Comparison of ENCODE assay signal across 1 cellular context in the genomic region with DNA sequence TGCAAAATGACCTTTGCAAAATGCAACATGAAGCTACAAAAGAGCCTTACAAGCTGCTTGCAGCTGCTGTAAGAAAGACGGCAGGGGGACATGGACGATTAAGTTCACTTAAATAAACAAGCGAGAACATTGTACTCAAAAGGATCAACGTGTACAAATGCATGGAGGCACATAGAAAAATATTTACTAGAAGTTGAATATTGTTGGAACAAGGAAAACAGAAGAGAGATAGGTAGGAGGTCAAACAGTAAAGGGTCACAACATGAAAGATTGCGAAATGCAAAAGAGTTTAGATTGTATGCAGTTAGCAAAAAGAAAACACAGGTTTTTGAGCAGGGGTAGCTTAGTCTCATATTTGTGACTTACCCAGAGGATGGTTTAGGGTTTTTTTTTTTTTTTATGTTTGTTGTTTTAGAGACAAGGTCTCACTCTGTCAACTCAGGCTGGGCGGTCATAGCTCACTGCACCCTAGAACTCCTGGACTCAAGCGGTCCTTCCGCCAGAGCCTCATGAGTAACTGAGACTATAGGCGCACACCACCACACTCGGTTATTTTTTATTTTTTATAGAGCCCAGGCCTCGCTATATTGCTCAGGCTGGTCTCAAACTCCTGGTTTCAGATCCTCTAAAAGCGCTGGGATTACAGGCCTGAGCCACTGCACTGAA.
TF ChIP-seq lines count a peak whose summit lies in the region.

No MANE protein-coding gene starts in this region.

TF ChIP-seq in HepG2, 621 proteins besides CTCF, POLR2A, EP300 and RAD21 (continued from another document):
- no peak for TF ChIP-seq ZNF10 (CRISPR knock-in tag; IDR thresholded peaks at IDR 0.05; ENCODE audit: borderline replicate concordance, low read depth)
- TF ChIP-seq SIX1 (CRISPR knock-in tag; IDR thresholded peaks at IDR 0.05; ENCODE audit: borderline replicate concordance) = no peak; the same call in 1 of the 2 replicates
- TF ChIP-seq NFIB (CRISPR knock-in tag; IDR thresholded peaks at IDR 0.05; ENCODE audit: borderline replicate concordance) = no peak
- TF ChIP-seq FOXA3 (CRISPR knock-in tag; IDR thresholded peaks at IDR 0.05) = peak; percentile 85
- no peak for TF ChIP-seq CBX5 (CRISPR knock-in tag; IDR thresholded peaks at IDR 0.05; ENCODE audit: borderline replicate concordance)
- TF ChIP-seq AHR (CRISPR knock-in tag; IDR thresholded peaks at IDR 0.05) = no peak
- TF ChIP-seq ATF1 (CRISPR knock-in tag; IDR thresholded peaks at IDR 0.05) = no peak
- TF ChIP-seq, protein P1, sequence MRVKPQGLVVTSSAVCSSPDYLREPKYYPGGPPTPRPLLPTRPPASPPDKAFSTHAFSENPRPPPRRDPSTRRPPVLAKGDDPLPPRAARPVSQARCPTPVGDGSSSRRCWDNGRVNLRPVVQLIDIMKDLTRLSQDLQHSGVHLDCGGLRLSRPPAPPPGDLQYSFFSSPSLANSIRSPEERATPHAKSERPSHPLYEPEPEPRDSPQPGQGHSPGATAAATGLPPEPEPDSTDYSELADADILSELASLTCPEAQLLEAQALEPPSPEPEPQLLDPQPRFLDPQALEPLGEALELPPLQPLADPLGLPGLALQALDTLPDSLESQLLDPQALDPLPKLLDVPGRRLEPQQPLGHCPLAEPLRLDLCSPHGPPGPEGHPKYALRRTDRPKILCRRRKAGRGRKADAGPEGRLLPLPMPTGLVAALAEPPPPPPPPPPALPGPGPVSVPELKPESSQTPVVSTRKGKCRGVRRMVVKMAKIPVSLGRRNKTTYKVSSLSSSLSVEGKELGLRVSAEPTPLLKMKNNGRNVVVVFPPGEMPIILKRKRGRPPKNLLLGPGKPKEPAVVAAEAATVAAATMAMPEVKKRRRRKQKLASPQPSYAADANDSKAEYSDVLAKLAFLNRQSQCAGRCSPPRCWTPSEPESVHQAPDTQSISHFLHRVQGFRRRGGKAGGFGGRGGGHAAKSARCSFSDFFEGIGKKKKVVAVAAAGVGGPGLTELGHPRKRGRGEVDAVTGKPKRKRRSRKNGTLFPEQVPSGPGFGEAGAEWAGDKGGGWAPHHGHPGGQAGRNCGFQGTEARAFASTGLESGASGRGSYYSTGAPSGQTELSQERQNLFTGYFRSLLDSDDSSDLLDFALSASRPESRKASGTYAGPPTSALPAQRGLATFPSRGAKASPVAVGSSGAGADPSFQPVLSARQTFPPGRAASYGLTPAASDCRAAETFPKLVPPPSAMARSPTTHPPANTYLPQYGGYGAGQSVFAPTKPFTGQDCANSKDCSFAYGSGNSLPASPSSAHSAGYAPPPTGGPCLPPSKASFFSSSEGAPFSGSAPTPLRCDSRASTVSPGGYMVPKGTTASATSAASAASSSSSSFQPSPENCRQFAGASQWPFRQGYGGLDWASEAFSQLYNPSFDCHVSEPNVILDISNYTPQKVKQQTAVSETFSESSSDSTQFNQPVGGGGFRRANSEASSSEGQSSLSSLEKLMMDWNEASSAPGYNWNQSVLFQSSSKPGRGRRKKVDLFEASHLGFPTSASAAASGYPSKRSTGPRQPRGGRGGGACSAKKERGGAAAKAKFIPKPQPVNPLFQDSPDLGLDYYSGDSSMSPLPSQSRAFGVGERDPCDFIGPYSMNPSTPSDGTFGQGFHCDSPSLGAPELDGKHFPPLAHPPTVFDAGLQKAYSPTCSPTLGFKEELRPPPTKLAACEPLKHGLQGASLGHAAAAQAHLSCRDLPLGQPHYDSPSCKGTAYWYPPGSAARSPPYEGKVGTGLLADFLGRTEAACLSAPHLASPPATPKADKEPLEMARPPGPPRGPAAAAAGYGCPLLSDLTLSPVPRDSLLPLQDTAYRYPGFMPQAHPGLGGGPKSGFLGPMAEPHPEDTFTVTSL (CRISPR knock-in tag; IDR thresholded peaks at IDR 0.05; ENCODE audit: borderline replicate concordance) = peak; percentile 68; the same call in 1 of the 2 replicates
- peak; percentile 58 for TF ChIP-seq MED1 (CRISPR knock-in tag; IDR thresholded peaks at IDR 0.05)
- peak; percentile 76; the same call in 1 of the 2 replicates for TF ChIP-seq SOX5 (CRISPR knock-in tag; IDR thresholded peaks at IDR 0.05; ENCODE audit: borderline replicate concordance)
- TF ChIP-seq, protein P2, sequence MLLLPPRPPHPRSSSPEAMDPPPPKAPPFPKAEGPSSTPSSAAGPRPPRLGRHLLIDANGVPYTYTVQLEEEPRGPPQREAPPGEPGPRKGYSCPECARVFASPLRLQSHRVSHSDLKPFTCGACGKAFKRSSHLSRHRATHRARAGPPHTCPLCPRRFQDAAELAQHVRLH (CRISPR knock-in tag; IDR thresholded peaks at IDR 0.05; ENCODE audit: borderline replicate concordance, low read depth) = no peak
- TF ChIP-seq, protein P3, sequence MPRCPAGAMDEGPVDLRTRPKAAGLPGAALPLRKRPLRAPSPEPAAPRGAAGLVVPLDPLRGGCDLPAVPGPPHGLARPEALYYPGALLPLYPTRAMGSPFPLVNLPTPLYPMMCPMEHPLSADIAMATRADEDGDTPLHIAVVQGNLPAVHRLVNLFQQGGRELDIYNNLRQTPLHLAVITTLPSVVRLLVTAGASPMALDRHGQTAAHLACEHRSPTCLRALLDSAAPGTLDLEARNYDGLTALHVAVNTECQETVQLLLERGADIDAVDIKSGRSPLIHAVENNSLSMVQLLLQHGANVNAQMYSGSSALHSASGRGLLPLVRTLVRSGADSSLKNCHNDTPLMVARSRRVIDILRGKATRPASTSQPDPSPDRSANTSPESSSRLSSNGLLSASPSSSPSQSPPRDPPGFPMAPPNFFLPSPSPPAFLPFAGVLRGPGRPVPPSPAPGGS (CRISPR knock-in tag; IDR thresholded peaks at IDR 0.05) = no peak
- no peak for TF ChIP-seq ZNF879 (CRISPR knock-in tag; IDR thresholded peaks at IDR 0.05)
- TF ChIP-seq ZNF558 (CRISPR knock-in tag; IDR thresholded peaks at IDR 0.05; ENCODE audit: borderline replicate concordance) = no peak
- no peak for TF ChIP-seq ZNF740 (CRISPR knock-in tag; IDR thresholded peaks at IDR 0.05)
- no peak for TF ChIP-seq U2AF2 (IDR thresholded peaks at IDR 0.05; ENCODE audit: low read depth, low read length)
- TF ChIP-seq ZNF83 (CRISPR knock-in tag; IDR thresholded peaks at IDR 0.05; ENCODE audit: borderline replicate concordance) = no peak
- TF ChIP-seq, protein P4, sequence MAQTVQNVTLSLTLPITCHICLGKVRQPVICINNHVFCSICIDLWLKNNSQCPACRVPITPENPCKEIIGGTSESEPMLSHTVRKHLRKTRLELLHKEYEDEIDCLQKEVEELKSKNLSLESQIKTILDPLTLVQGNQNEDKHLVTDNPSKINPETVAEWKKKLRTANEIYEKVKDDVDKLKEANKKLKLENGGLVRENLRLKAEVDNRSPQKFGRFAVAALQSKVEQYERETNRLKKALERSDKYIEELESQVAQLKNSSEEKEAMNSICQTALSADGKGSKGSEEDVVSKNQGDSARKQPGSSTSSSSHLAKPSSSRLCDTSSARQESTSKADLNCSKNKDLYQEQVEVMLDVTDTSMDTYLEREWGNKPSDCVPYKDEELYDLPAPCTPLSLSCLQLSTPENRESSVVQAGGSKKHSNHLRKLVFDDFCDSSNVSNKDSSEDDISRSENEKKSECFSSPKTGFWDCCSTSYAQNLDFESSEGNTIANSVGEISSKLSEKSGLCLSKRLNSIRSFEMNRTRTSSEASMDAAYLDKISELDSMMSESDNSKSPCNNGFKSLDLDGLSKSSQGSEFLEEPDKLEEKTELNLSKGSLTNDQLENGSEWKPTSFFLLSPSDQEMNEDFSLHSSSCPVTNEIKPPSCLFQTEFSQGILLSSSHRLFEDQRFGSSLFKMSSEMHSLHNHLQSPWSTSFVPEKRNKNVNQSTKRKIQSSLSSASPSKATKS (CRISPR knock-in tag; IDR thresholded peaks at IDR 0.05) = no peak
- no peak for TF ChIP-seq ZNF629 (CRISPR knock-in tag; conservative IDR thresholded peaks at IDR 0.05)
- no peak for TF ChIP-seq RELA (CRISPR knock-in tag; IDR thresholded peaks at IDR 0.05)
- TF ChIP-seq ZNF251 (CRISPR knock-in tag; IDR thresholded peaks at IDR 0.05) = no peak
- TF ChIP-seq TRIM22 (IDR thresholded peaks at IDR 0.05) = no peak
- TF ChIP-seq GABPB1 (CRISPR knock-in tag; IDR thresholded peaks at IDR 0.05) = no peak
